Comparison of ENCODE assay signal across 1 cellular context in the genomic region with DNA sequence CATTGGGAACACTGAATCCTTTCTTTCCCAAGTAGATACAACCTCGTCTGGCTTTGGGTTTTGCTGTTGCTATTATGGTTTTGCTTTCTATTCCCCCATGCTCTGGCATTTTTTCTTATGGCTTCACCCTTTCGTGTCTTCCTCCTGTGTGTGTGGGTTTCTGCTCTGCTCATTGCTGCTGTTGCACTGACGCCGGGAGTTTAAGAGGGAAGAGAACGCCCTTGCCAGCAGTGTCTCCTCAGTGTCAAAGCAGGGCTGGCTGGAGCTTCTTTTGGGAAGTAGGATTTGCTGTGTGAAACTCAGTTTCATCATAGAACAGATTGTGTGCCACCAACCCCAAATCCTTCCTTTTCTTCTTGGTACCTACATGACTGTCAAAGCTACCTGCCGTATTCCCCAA.
TF ChIP-seq lines count a peak whose summit lies in the region.

No MANE protein-coding gene starts in this region.

TF ChIP-seq in endothelial cell of umbilical vein, 7 proteins besides CTCF, POLR2A, EP300 and RAD21:
- TF ChIP-seq JUN (IDR thresholded peaks at IDR 0.05; ENCODE audit: borderline replicate concordance, insufficient read depth, insufficient read length, low read depth) (no peak), GATA2 (IDR thresholded peaks at IDR 0.05; ENCODE audit: insufficient read depth, insufficient read length, low read depth, low read length) (no peak), EZH2 (IDR thresholded peaks at IDR 0.05; ENCODE audit: borderline replicate concordance, low read depth, low read length, severe bottlenecking) (no peak), FOS (IDR thresholded peaks at IDR 0.05; ENCODE audit: borderline replicate concordance, insufficient read depth, low read length) (no peak), POLR2AphosphoS5 (IDR thresholded peaks at IDR 0.05; ENCODE audit: insufficient read depth, low read depth, low read length) (no peak), MYC (IDR thresholded peaks at IDR 0.05; ENCODE audit: low read depth, low read length) (no peak)
- TF ChIP-seq, protein P1, sequence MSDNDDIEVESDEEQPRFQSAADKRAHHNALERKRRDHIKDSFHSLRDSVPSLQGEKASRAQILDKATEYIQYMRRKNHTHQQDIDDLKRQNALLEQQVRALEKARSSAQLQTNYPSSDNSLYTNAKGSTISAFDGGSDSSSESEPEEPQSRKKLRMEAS (IDR thresholded peaks at IDR 0.05; ENCODE audit: insufficient read depth, insufficient read length), result no peak
